ENCODE assay signal across 8 cellular contexts in the genomic region with DNA sequence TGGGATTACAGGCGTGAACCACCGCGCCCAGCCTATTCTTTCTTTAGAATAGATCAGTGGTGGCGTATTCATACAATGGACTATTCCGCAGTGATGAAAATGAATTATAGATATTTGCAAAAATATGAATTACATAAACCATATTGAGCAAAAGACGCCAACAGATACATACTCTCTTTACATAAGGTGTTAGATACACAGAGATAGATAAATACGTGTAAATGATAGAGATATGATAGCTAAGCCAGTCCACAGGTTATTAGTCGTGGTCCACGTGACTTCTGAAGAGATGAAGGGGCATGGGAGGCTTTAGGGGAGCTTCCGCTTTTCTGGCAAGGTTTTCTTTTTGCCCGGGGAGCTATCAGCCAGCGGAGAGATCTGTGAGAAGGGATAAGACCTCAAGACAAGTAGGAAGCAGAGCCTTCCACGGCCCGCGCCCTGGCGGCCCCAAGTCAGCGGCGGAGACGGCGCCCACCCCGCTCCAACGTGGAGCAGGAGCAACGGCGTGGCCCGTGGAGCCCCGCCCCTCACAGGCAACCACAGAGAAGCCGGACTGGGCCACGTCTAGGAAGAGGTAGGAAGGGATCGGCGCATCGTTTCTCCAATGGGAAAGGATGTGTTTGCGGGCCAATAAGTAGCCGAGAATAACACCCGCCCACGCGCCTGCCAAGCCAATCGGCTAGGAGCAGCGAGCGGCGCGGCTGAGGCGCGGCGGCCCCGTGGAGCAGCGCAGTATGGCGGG. TPM values are rescaled to one million over a fixed set of nuclear protein-coding genes. Genes with fewer than 3 reads are reported as not detected.
DNase-seq lines count a peak whose midpoint lies in the region; ATAC-seq and TF ChIP-seq lines count a peak whose summit lies in the region.

A gene (plus strand): TSS at position 704 of the 742 bp plus-strand sequence. CDS start 31 bp downstream, at position 735.

- H3K36me3 Mint-ChIP-seq in IgD-negative memory B cell: no peaks in the 10 kb centered on the region

- intact Hi-C loops in mucosa of descending colon (cut with DNase I, micrococcal nuclease): no loop called here

- H3K27ac Mint-ChIP-seq in IgD-negative memory B cell: peak within 1 kb of the TSS; percentile 87 to 96 (median 95)

- H3K4me3 ChIP-seq in epithelial cell of esophagus (ENCODE audit: low read length): peak within 1 kb of the TSS; percentile 88
- H3K4me3 ChIP-seq in mucosa of descending colon: peak within 1 kb of the TSS; percentile 34

- no peaks in the 10 kb centered on the region for H3K4me1 ChIP-seq in mucosa of descending colon (ENCODE audit: low read depth)

- H3K36me3 ChIP-seq in mucosa of descending colon (ENCODE audit: low read depth): no peaks in the 10 kb centered on the region

- H3K9me3 Mint-ChIP-seq in IgD-negative memory B cell: no peaks in the 10 kb centered on the region

- H3K9me3 ChIP-seq in mucosa of descending colon: no peaks in the 10 kb centered on the region

- TF ChIP-seq CTCF in epithelial cell of esophagus (IDR thresholded peaks at IDR 0.05; ENCODE audit: insufficient read depth, low read depth, low read length, missing control alignments) (no peak), mucosa of descending colon (IDR thresholded peaks at IDR 0.05) (no peak)

- peak; percentile 92 for ATAC-seq in GM21529 (IDR thresholded peaks at IDR 0.05; ENCODE audit: unreplicated experiment)
- ATAC-seq in mucosa of descending colon: peak; percentile 99

- H3K4me1 Mint-ChIP-seq in IgD-negative memory B cell: peaks cover 3 to 6% (median 4%) of the 10 kb centered on the region in 3 donors

- peak within 1 kb of the TSS; percentile 95 to 98 (median 96) for H3K4me3 Mint-ChIP-seq in IgD-negative memory B cell

- DNase-seq in DMS 273 treated with DMSO at 0.1 percent for 48 hours (lab: John Stamatoyannopoulos, UW) (peak; percentile 97), OCI-M2 (lab: John Stamatoyannopoulos, UW; ENCODE audit: unreplicated experiment) (peak; percentile 58), activated T-cell treated with anti-CD3 and anti-CD28 coated beads for 4 hours (peak; percentile 94), epithelial cell of esophagus (ENCODE audit: low read depth) (peak; percentile 99), mucosa of descending colon (peak; percentile 95 to 98 (median 96))
- peak; percentile 96 for DNase-seq in stimulated activated CD8-positive, alpha-beta memory T cell treated with anti-CD3 and anti-CD28 coated beads, Interleukin-4, amount 100 ng/mL, for 24 hours (ENCODE audit: low read depth)

- no peaks in the 10 kb centered on the region for H3K27me3 Mint-ChIP-seq in IgD-negative memory B cell

RNA-seq across cellular contexts. Expression of the gene that starts here (rescaled TPM):
- polyA plus RNA-seq in IgD-negative memory B cell: 20.2 TPM
- 10 to 100 TPM; 21.2 to 24.1 (median 23.1) TPM for total RNA-seq in mucosa of descending colon

Comparison
In these comparisons a context has a peak if more than half of its experiments do, and no peak if none do; other contexts are left out.
1. Peak in every context shown above with its lines: DNase-seq, ATAC-seq and H3K4me3 ChIP-seq.